Comparison of ENCODE assay signal across 10 cellular contexts in the genomic region with DNA sequence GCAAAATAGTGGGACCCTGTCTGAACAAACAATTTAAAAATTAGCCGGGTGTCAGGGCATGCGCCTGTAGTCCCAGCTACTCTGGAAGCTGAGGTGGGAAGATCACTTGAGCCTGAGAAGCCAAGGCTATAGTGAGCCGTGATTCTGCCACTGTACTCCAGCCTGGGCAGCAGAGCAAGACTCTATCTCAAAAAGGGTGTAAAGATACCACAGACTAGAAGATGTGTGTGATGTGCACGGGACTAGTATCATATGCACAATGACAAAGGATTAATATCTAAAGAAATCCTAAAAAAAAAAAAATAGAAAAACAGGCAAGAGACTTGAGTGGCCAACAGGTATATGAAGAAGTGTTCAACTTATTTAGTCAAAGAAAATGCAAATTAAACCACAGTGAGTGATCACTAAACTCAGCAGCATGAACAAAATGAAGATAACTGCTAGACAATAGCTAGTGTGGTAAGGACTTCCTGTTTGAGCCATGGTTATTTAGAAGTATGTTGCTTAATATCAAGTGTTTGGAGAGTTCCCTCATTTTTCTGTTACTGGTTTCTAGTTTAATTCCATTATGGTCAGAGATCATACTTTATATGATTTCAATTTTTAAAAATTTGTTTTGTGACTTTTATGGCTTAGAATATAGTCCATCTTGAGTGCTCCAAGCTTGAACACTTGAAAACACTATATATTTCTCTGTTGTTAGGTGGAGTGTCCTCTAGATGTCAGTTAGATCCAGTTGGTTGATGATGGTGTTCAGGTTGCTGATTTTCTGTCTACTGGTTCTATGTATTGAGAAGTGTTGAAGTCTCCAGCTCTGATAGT. TPM values are rescaled to one million over a fixed set of nuclear protein-coding genes. Genes with fewer than 3 reads are reported as not detected.
DNase-seq lines count a peak whose midpoint lies in the region; ATAC-seq, FAIRE-seq and TF ChIP-seq lines count a peak whose summit lies in the region.
"Had no signal": no experiment of that assay in that cellular context is flagged by ENCODE, and none has a peak within 500 bp of the region (broad histone marks: within the 10 kb centered on the region; RNA-seq: fewer than 3 reads in every experiment).

No MANE protein-coding gene starts in this region.

- DNase-seq in GM12891 (ENCODE audit: insufficient read length, low spot score): no peak
- DNase-seq in SKM-1 treated with dmso at 0.1 percent for 144 hours (lab: John Stamatoyannopoulos, UW; ENCODE audit: unreplicated experiment): peak; percentile 85
- DNase-seq in lower lobe of right lung: no peak
- DNase-seq in left ventricle myocardium superior: no peak
- DNase-seq in putamen (ENCODE audit: low spot score): no peak
- no peak for DNase-seq in activated gamma-delta T cell (lab: John Stamatoyannopoulos, UW)
- DNase-seq: uterus had no signal

- H3K4me1 ChIP-seq in lower lobe of right lung: peaks cover 7% of the 10 kb centered on the region
- H3K4me1 ChIP-seq: parathyroid adenoma, uterus had no signal

- no peak for TF ChIP-seq CTCF in lower lobe of right lung (IDR thresholded peaks at IDR 0.05)

- H3K36me3 ChIP-seq in lower lobe of right lung: no peaks in the 10 kb centered on the region
- H3K36me3 ChIP-seq: uterus had no signal

- intact Hi-C loops in lower lobe of right lung (cut with DNase I): no loop called here
- intact Hi-C loops in left ventricle myocardium superior (cut with micrococcal nuclease): no loop called here

- FAIRE-seq in GM12891 (lab: Jason Lieb, UNC): peak; percentile 92

- ATAC-seq in HG02884 (IDR thresholded peaks at IDR 0.05; ENCODE audit: unreplicated experiment) (peak; percentile 48), lower lobe of right lung (peak; percentile 52 to 62), left ventricle myocardium superior (no peak), GM19328 (IDR thresholded peaks at IDR 0.05; ENCODE audit: unreplicated experiment) (no peak)

- no peaks in the 10 kb centered on the region for H3K27me3 ChIP-seq in lower lobe of right lung (ENCODE audit: low read depth)
- H3K27me3 ChIP-seq: uterus had no signal

- no peaks in the 10 kb centered on the region for H3K9me3 ChIP-seq in lower lobe of right lung
- H3K9me3 ChIP-seq: uterus had no signal

- H3K4me3 ChIP-seq in lower lobe of right lung: no peak overlapping the region
- H3K4me3 ChIP-seq: uterus had no signal

- H3K27ac ChIP-seq in lower lobe of right lung: no peak overlapping the region
- H3K27ac ChIP-seq: parathyroid adenoma, uterus had no signal

- peak; percentile 18; the same call in 1 of the 2 replicates for TF ChIP-seq POLR2A in GM12891 (IDR thresholded peaks at IDR 0.05; ENCODE audit: low read depth, low read length)

TF ChIP-seq in GM12891, 5 proteins besides CTCF, POLR2A, EP300 and RAD21:
- TF ChIP-seq SPI1 (IDR thresholded peaks at IDR 0.05; ENCODE audit: low read depth, low read length): peak; percentile 68
- no peak for TF ChIP-seq POLR2AphosphoS5 (IDR thresholded peaks at IDR 0.05; ENCODE audit: low read depth, low read length)

RNA-seq across cellular contexts. Expression of gene SLX4, which starts 14.7 kb away (rescaled TPM):
- 4.1 TPM for polyA plus RNA-seq in GM12891 (2012; ENCODE audit: low read depth, missing spikeins)
- total RNA-seq in lower lobe of right lung (5.7 TPM), left ventricle myocardium superior (3.2 TPM)

RNA-seq across cellular contexts. Expression of gene DNASE1, which starts 28.4 kb away (rescaled TPM):
- 7.0 TPM for polyA plus RNA-seq in GM12891 (2012; ENCODE audit: low read depth, missing spikeins)
- 14.3 TPM for total RNA-seq in lower lobe of right lung
- 9.2 TPM for total RNA-seq in left ventricle myocardium superior

RNA-seq across cellular contexts. Expression of gene NLRC3, which starts 48.9 kb away (rescaled TPM):
- 4.9 TPM for polyA plus RNA-seq in GM12891 (2012; ENCODE audit: low read depth, missing spikeins)
- total RNA-seq in lower lobe of right lung: 3.9 TPM
- total RNA-seq in left ventricle myocardium superior: 1.1 TPM

Comparison
In these comparisons a context has a peak if more than half of its experiments do, and no peak if none do; other contexts are left out.
1. ATAC-seq: peak in HG02884 (single experiment) and lower lobe of right lung (2 of 2); none in left ventricle myocardium superior (single experiment) and GM19328 (single experiment).